ENCODE assay signal across 20 cellular contexts in the genomic region with DNA sequence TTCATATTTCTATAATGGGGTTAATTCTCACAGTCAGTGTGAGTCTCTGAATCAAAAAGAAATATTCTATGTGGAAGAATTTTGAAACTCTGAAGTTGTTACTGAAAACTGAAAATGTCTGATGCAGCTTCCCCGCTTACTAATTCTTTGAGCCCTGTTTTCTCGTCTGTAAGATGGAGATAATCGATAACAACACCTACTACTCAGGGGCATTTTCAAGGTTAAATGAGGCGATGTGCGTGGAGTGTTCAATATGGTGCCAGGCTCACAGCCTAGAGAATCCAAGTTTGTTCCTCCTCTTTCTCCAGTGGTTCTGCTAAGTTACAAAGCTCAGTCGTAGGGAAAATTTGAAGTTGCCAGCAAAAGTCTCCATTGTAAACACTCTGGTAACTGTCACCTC.
DNase-seq lines count a peak whose midpoint lies in the region; ATAC-seq, FAIRE-seq and TF ChIP-seq lines count a peak whose summit lies in the region.
"Had no signal": no experiment of that assay in that cellular context is flagged by ENCODE, and none has a peak within 500 bp of the region (broad histone marks: within the 10 kb centered on the region; RNA-seq: fewer than 3 reads in every experiment).

No MANE protein-coding gene starts in this region.

- TF ChIP-seq CTCF in RWPE2 (IDR thresholded peaks at IDR 0.05; ENCODE audit: poor library complexity, severe bottlenecking): no peak
- TF ChIP-seq CTCF in mesothelial cell of epicardium (IDR thresholded peaks at IDR 0.05; ENCODE audit: unreplicated experiment): no peak

- H3K27me3 ChIP-seq in RWPE2 (ENCODE audit: insufficient read depth, poor library complexity, severe bottlenecking): peaks cover 6% of the 10 kb centered on the region

- H3K27me3 Mint-ChIP-seq in activated T-cell treated with anti-CD3 and anti-CD28 coated beads, Interleukin-2, amount 50 U/mL, for 72 hours (ENCODE audit: low read depth): peaks cover 10% of the 10 kb centered on the region
- peaks cover 2% of the 10 kb centered on the region for H3K27me3 Mint-ChIP-seq in activated T-helper 2 cell treated with anti-CD3 and anti-CD28 coated beads, Interferon-gamma antibody, Interleukin-2, Interleukin-4, amounts not matched to agents 10 μg/mL and 5 μg/mL and 100 μg/mL, durations not matched to agents 14 hours and 24 hours and 36 hours (ENCODE audit: low read depth)
- peaks cover 21% of the 10 kb centered on the region for H3K27me3 Mint-ChIP-seq in mesothelial cell of epicardium (ENCODE audit: low read depth)

- no peaks in the 10 kb centered on the region for H3K4me1 ChIP-seq in RWPE2 (ENCODE audit: insufficient read depth, poor library complexity, severe bottlenecking)
- H3K4me1 ChIP-seq: A549 had no signal

- peak in 1 of 2 donors; percentile 23 for DNase-seq in activated T-cell treated with anti-CD3 and anti-CD28 coated beads, Interleukin-2, amount 50 U/mL, for 72 hours
- DNase-seq in activated T-cell treated with anti-CD3 and anti-CD28 coated beads, Interleukin-2, amount 50 U/mL, for 48 hours: no peak
- DNase-seq in HTR-8/SVneo (ENCODE audit: insufficient read length, low spot score) (no peak), RWPE2 (ENCODE audit: low spot score) (peak; percentile 2), mesothelial cell of epicardium (ENCODE audit: low spot score in 2 of 2, unreplicated experiment in 2 of 2) (no peak)
- no peak for DNase-seq in activated T-helper 2 cell treated with anti-CD3 and anti-CD28 coated beads, Interferon-gamma antibody, Interleukin-2, Interleukin-4, amounts not matched to agents 10 μg/mL and 5 μg/mL and 100 μg/mL, durations not matched to agents 14 hours and 24 hours and 36 hours (ENCODE audit: low spot score)
- DNase-seq in stimulated activated CD8-positive, alpha-beta memory T cell treated with anti-CD3 and anti-CD28 coated beads, Interleukin-4, amount 100 ng/mL, for 48 hours: no peak
- DNase-seq: CD8-positive, alpha-beta T cell; COR-L47; DMS153; DMS79 treated with DMSO at 0.1 percent for 48 hours; EL; H7 had no signal

- H3K4me3 Mint-ChIP-seq in activated T-cell treated with anti-CD3 and anti-CD28 coated beads, Interleukin-2, amount 50 U/mL, for 72 hours: peak overlapping the region; percentile 35 to 60
- H3K4me3 Mint-ChIP-seq in activated T-helper 2 cell treated with anti-CD3 and anti-CD28 coated beads, Interferon-gamma antibody, Interleukin-2, Interleukin-4, amounts not matched to agents 10 μg/mL and 5 μg/mL and 100 μg/mL, durations not matched to agents 14 hours and 24 hours and 36 hours (ENCODE audit: low read depth): no peak overlapping the region
- H3K4me3 Mint-ChIP-seq in mesothelial cell of epicardium: no peak overlapping the region
- H3K4me3 Mint-ChIP-seq: CD14-positive monocyte; CD8-positive, alpha-beta T cell; GM23338 had no signal

- H3K9me3 Mint-ChIP-seq in activated T-cell treated with anti-CD3 and anti-CD28 coated beads, Interleukin-2, amount 50 U/mL, for 72 hours: peaks cover 0 to 2% of the 10 kb centered on the region in 2 donors
- H3K9me3 Mint-ChIP-seq in activated T-helper 2 cell treated with anti-CD3 and anti-CD28 coated beads, Interferon-gamma antibody, Interleukin-2, Interleukin-4, amounts not matched to agents 10 μg/mL and 5 μg/mL and 100 μg/mL, durations not matched to agents 14 hours and 24 hours and 36 hours: no peaks in the 10 kb centered on the region
- no peaks in the 10 kb centered on the region for H3K9me3 Mint-ChIP-seq in mesothelial cell of epicardium
- H3K9me3 Mint-ChIP-seq: CD8-positive, alpha-beta T cell; GM23338 had no signal

- H3K27ac ChIP-seq in RWPE2 (ENCODE audit: poor library complexity, severe bottlenecking): no peak overlapping the region
- H3K27ac ChIP-seq: A549, HL-60 had no signal

- H3K4me1 Mint-ChIP-seq in activated T-cell treated with anti-CD3 and anti-CD28 coated beads, Interleukin-2, amount 50 U/mL, for 72 hours (ENCODE audit: low read depth): no peaks in the 10 kb centered on the region
- H3K4me1 Mint-ChIP-seq in activated T-helper 2 cell treated with anti-CD3 and anti-CD28 coated beads, Interferon-gamma antibody, Interleukin-2, Interleukin-4, amounts not matched to agents 10 μg/mL and 5 μg/mL and 100 μg/mL, durations not matched to agents 14 hours and 24 hours and 36 hours (ENCODE audit: low read depth): peaks cover 14% of the 10 kb centered on the region
- H3K4me1 Mint-ChIP-seq in mesothelial cell of epicardium: no peaks in the 10 kb centered on the region
- H3K4me1 Mint-ChIP-seq: CD14-positive monocyte, GM23338 had no signal

- FAIRE-seq in HTR-8/SVneo (lab: Jason Lieb, UNC): peak; percentile 76
- FAIRE-seq: A549, D721Med, G401.6, GM12891 had no signal

- intact Hi-C loops in activated T-helper 2 cell treated with anti-CD3 and anti-CD28 coated beads, Interferon-gamma antibody, Interleukin-2, Interleukin-4, amounts not matched to agents 10 μg/mL and 5 μg/mL and 100 μg/mL, durations not matched to agents 14 hours and 24 hours and 36 hours (cut with micrococcal nuclease): loop anchor here (10.0 kb wide), 1 partner anchor 99 kb away; no protein-coding TSS in a partner anchor

- no peaks in the 10 kb centered on the region for H3K36me3 ChIP-seq in RWPE2 (ENCODE audit: low read depth)

- ATAC-seq in activated T-cell treated with anti-CD3 and anti-CD28 coated beads, Interleukin-2, amount 50 U/mL, for 72 hours (replicated peaks in 1 of 2): peak; percentile 70 to 73
- no peak for ATAC-seq in RWPE2 (ENCODE audit: low read depth)
- ATAC-seq: A549; CD8-positive, alpha-beta T cell; GM23338 had no signal

- no peak overlapping the region for H3K4me3 ChIP-seq in RWPE2 (ENCODE audit: severe bottlenecking)
- H3K4me3 ChIP-seq: A549, GM23338 had no signal

- H3K36me3 Mint-ChIP-seq in activated T-cell treated with anti-CD3 and anti-CD28 coated beads, Interleukin-2, amount 50 U/mL, for 72 hours (ENCODE audit: insufficient read depth in 2 of 2): no peaks in the 10 kb centered on the region
- no peaks in the 10 kb centered on the region for H3K36me3 Mint-ChIP-seq in activated T-helper 2 cell treated with anti-CD3 and anti-CD28 coated beads, Interferon-gamma antibody, Interleukin-2, Interleukin-4, amounts not matched to agents 10 μg/mL and 5 μg/mL and 100 μg/mL, durations not matched to agents 14 hours and 24 hours and 36 hours (ENCODE audit: low read depth)
- H3K36me3 Mint-ChIP-seq in mesothelial cell of epicardium: no peaks in the 10 kb centered on the region
- H3K36me3 Mint-ChIP-seq: CD14-positive monocyte; CD8-positive, alpha-beta T cell had no signal

- peak overlapping the region; percentile 20 for H3K27ac Mint-ChIP-seq in activated T-cell treated with anti-CD3 and anti-CD28 coated beads, Interleukin-2, amount 50 U/mL, for 72 hours
- peak overlapping the region; percentile 40 for H3K27ac Mint-ChIP-seq in activated T-helper 2 cell treated with anti-CD3 and anti-CD28 coated beads, Interferon-gamma antibody, Interleukin-2, Interleukin-4, amounts not matched to agents 10 μg/mL and 5 μg/mL and 100 μg/mL, durations not matched to agents 14 hours and 24 hours and 36 hours
- no peak overlapping the region for H3K27ac Mint-ChIP-seq in mesothelial cell of epicardium
- H3K27ac Mint-ChIP-seq: CD14-positive monocyte; CD8-positive, alpha-beta T cell; GM23338 had no signal

- H3K9me3 ChIP-seq in RWPE2 (ENCODE audit: severe bottlenecking): peaks cover 5% of the 10 kb centered on the region

Comparison
In these comparisons a context has a peak if more than half of its experiments do, and no peak if none do; other contexts are left out.
1. H3K4me3 Mint-ChIP-seq: peak in activated T-cell treated with anti-CD3 and anti-CD28 coated beads, Interleukin-2, amount 50 U/mL, for 72 hours (2 of 2); none in activated T-helper 2 cell treated with anti-CD3 and anti-CD28 coated beads, Interferon-gamma antibody, Interleukin-2, Interleukin-4, amounts not matched to agents 10 μg/mL and 5 μg/mL and 100 μg/mL, durations not matched to agents 14 hours and 24 hours and 36 hours (single experiment) and mesothelial cell of epicardium (single experiment).